8 cellular contexts compared by ENCODE assay signal in genomic region chr21:39125752-39126485, GRCh38. TPM values are rescaled to one million over a fixed set of nuclear protein-coding genes. Genes with fewer than 3 reads are reported as not detected.
A peak's percentile ranks its signal among the peaks of the same experiment; 100 is the strongest.
DNase-seq lines count a peak whose midpoint lies in the region; ATAC-seq and TF ChIP-seq lines count a peak whose summit lies in the region.

No MANE protein-coding gene starts in this region.

- H3K27me3 ChIP-seq in OCI-LY3 (ENCODE audit: low read depth, low read length) (peaks cover 12% of the 10 kb centered on the region; the same call in 1 of the 2 replicates), liver (ENCODE audit: control insufficient read depth in 4 of 4, insufficient read depth in 4 of 4, low read length in 3 of 4) (no peaks in the 10 kb centered on the region), uterus (no peaks in the 10 kb centered on the region)

- H3K36me3 ChIP-seq in OCI-LY3 (replicated peaks; ENCODE audit: low read depth, low read length) (no peaks in the 10 kb centered on the region), liver (ENCODE audit: control insufficient read depth in 4 of 4, insufficient read depth in 3 of 4, low read depth in 1 of 4, low read length in 3 of 4) (no peaks in the 10 kb centered on the region), uterus (no peaks in the 10 kb centered on the region)

- H3K79me2 ChIP-seq in OCI-LY3 (ENCODE audit: low read length): no peaks in the 10 kb centered on the region

- 16% methylated on average over 7 of the region's 7 CpGs for WGBS in liver

- no peak overlapping the region for H3K4me3 ChIP-seq in OCI-LY3 (ENCODE audit: low read length)
- H3K4me3 ChIP-seq in liver (ENCODE audit: low read depth in 1 of 3, low read length in 3 of 3): no peak overlapping the region
- H3K4me3 ChIP-seq in uterus: no peak overlapping the region

- no peaks in the 10 kb centered on the region for H3K4me1 ChIP-seq in OCI-LY3 (ENCODE audit: low read length)
- H3K4me1 ChIP-seq in liver (ENCODE audit: control insufficient read depth in 4 of 4, insufficient read depth in 4 of 4, low read length in 3 of 4): peaks cover 0 to 5% (median 0%) of the 10 kb centered on the region in 4 donors
- H3K4me1 ChIP-seq in uterus: peaks cover 0 to 6% of the 10 kb centered on the region in 2 donors

- no peak overlapping the region for H2AFZ ChIP-seq in OCI-LY3 (ENCODE audit: low read depth, low read length)

- H4K20me1 ChIP-seq in OCI-LY3 (ENCODE audit: insufficient read depth, low read length): no peaks in the 10 kb centered on the region

- no peak for ATAC-seq in GM18867 (IDR thresholded peaks at IDR 0.05; ENCODE audit: unreplicated experiment)
- ATAC-seq in HG02981 (IDR thresholded peaks at IDR 0.05; ENCODE audit: unreplicated experiment): no peak

- intact Hi-C loops in uterus (cut with DNase I; ENCODE audit: low total_unique reads): loop anchor here (5.0 kb wide), 2 partner anchors 319 to 394 kb away; partner anchors contain the start of gene ETS2

- H3K4me2 ChIP-seq in OCI-LY3 (ENCODE audit: low read length): no peak overlapping the region

- TF ChIP-seq RAD21 in liver (IDR thresholded peaks at IDR 0.05): peak; percentile 98 to 99

- no peaks in the 10 kb centered on the region for H3K9me3 ChIP-seq in OCI-LY3 (ENCODE audit: insufficient read depth, low read length)
- H3K9me3 ChIP-seq in liver (ENCODE audit: control insufficient read depth in 4 of 4, low read length in 3 of 4): no peaks in the 10 kb centered on the region
- H3K9me3 ChIP-seq in uterus: peaks cover 0 to 5% of the 10 kb centered on the region in 2 donors

- H3K9ac ChIP-seq in OCI-LY3 (ENCODE audit: low read length): no peak overlapping the region
- no peak overlapping the region for H3K9ac ChIP-seq in liver (ENCODE audit: low read depth in 1 of 2, low read length in 2 of 2)

- DNase-seq in ELF-1 (ENCODE audit: low read depth, low spot score) (peak; percentile 80), dedifferentiated amniotic fluid mesenchymal stem cell (ENCODE audit: extremely low spot score) (peak; percentile 68), uterus (peak in 1 of 2 donors; percentile 68)

- TF ChIP-seq CTCF in LNCAP (IDR thresholded peaks at IDR 0.05) (peak; percentile 56), OCI-LY3 (IDR thresholded peaks at IDR 0.05; ENCODE audit: low read depth, low read length) (peak; percentile 57), liver (IDR thresholded peaks at IDR 0.05; ENCODE audit: low read depth, low read length, missing input control) (peak; percentile 70), uterus (IDR thresholded peaks at IDR 0.05) (peak; percentile 62 to 86 (median 69))

- no peak for TF ChIP-seq POLR2A in uterus (IDR thresholded peaks at IDR 0.05)

- no peak overlapping the region for H3K27ac ChIP-seq in OCI-LY3 (ENCODE audit: low read length)
- peak overlapping the region in 1 of 2 donors; percentile 57 for H3K27ac ChIP-seq in liver (ENCODE audit: low read depth in 1 of 2, low read length in 2 of 2)
- H3K27ac ChIP-seq in uterus: peak overlapping the region in 1 of 2 donors; percentile 28

TF ChIP-seq in liver, 16 proteins besides CTCF, POLR2A, EP300 and RAD21:
- TF ChIP-seq YY1 (IDR thresholded peaks at IDR 0.05): no peak
- peak; percentile 55 for TF ChIP-seq SP1 (IDR thresholded peaks at IDR 0.05)
- peak; percentile 17 for TF ChIP-seq HNF4G (IDR thresholded peaks at IDR 0.05)
- peak; percentile 37 to 52 for TF ChIP-seq HNF4A (conservative IDR thresholded peaks at IDR 0.05)
- no peak for TF ChIP-seq TAF1 (conservative IDR thresholded peaks at IDR 0.05)
- peak; percentile 80 to 82 for TF ChIP-seq RXRA (IDR thresholded peaks at IDR 0.05)
- TF ChIP-seq EGR1 (IDR thresholded peaks at IDR 0.05; ENCODE audit: low read depth in 2 of 2): no peak
- no peak for TF ChIP-seq JUND (IDR thresholded peaks at IDR 0.05)

RNA-seq across cellular contexts. Expression of gene PSMG1, which starts 57.3 kb away (rescaled TPM):
- 10 to 100 TPM; 23.9 to 31.5 TPM for total RNA-seq in liver
- 10 to 100 TPM; 29.8 to 32.3 TPM for polyA plus RNA-seq in liver
- total RNA-seq in uterus: 10 to 100 TPM; 21.0 to 33.8 (median 23.4) TPM
